15 cellular contexts compared by ENCODE assay signal in genomic region chr5:15933481-15934207, GRCh38.
DNase-seq lines count a peak whose midpoint lies in the region; ATAC-seq and TF ChIP-seq lines count a peak whose summit lies in the region.
"Had no signal": no experiment of that assay in that cellular context is flagged by ENCODE, and none has a peak within 500 bp of the region (broad histone marks: within the 10 kb centered on the region; RNA-seq: fewer than 3 reads in every experiment).

No MANE protein-coding gene starts in this region.

- DNase-seq in NCI-H2107 (lab: John Stamatoyannopoulos, UW) (peak; percentile 17), choroid plexus epithelial cell (ENCODE audit: low read depth) (peak; percentile 27), left lung (no peak), tibial nerve (ENCODE audit: low spot score in 2 of 2) (no peak), NCI-H2227 treated with DMSO at 0.1 percent for 48 hours (lab: John Stamatoyannopoulos, UW) (no peak), NOMO-1 (lab: John Stamatoyannopoulos, UW; ENCODE audit: unreplicated experiment in 2 of 2) (no peak)
- DNase-seq: activated CD4-positive, CD25-positive, alpha-beta regulatory T cell; activated gamma-delta T cell treated with Interleukin-2 at 50 U/mL for 16 hours; brain microvascular endothelial cell; foreskin keratinocyte; HCEC 1CT; NCI-H510A treated with DMSO at 0.1 percent for 48 hours; stimulated activated naive CD4-positive, alpha-beta T cell treated with Interleukin-2 at 50 U/mL for 16 hours; T-helper 1 cell had no signal

- intact Hi-C loops in left lung (cut with DNase I) = no loop called here

- H3K9me3 ChIP-seq in left lung (peaks cover 0 to 10% of the 10 kb centered on the region in 2 donors), tibial nerve (peaks cover 0 to 4% (median 0%) of the 10 kb centered on the region in 4 donors)

- H3K27ac ChIP-seq in left lung (no peak overlapping the region), tibial nerve (no peak overlapping the region)
- H3K27ac ChIP-seq: brain microvascular endothelial cell, foreskin keratinocyte had no signal

- TF ChIP-seq EP300 in tibial nerve (IDR thresholded peaks at IDR 0.05) = no peak

- ATAC-seq in left lung (peak; percentile 60), GM18498 (IDR thresholded peaks at IDR 0.05; ENCODE audit: unreplicated experiment) (no peak)
- ATAC-seq: foreskin keratinocyte had no signal

- H3K4me3 ChIP-seq in choroid plexus epithelial cell (ENCODE audit: low read depth, low read length) (no peak overlapping the region), left lung (no peak overlapping the region), tibial nerve (no peak overlapping the region)

- TF ChIP-seq CTCF in choroid plexus epithelial cell (conservative IDR thresholded peaks at IDR 0.05; ENCODE audit: low read depth, low read length) = no peak
- TF ChIP-seq CTCF in left lung (IDR thresholded peaks at IDR 0.05) = no peak
- TF ChIP-seq CTCF in tibial nerve (IDR thresholded peaks at IDR 0.05) = no peak

- H3K4me1 ChIP-seq in left lung (no peaks in the 10 kb centered on the region), tibial nerve (peaks cover 0 to 4% (median 0%) of the 10 kb centered on the region in 4 donors)

- 71 to 82% methylated on average over 12 of the region's 12 CpGs for WGBS in tibial nerve, 2 donors

- TF ChIP-seq POLR2A in tibial nerve (IDR thresholded peaks at IDR 0.05) = no peak

- no peaks in the 10 kb centered on the region for H3K27me3 ChIP-seq in left lung
- H3K27me3 ChIP-seq in tibial nerve = no peaks in the 10 kb centered on the region
- H3K27me3 ChIP-seq: brain microvascular endothelial cell, foreskin keratinocyte had no signal

- H3K36me3 ChIP-seq in left lung = peaks cover 0 to 7% of the 10 kb centered on the region in 2 donors
- peaks cover 0 to 46% (median 0%) of the 10 kb centered on the region in 3 donors for H3K36me3 ChIP-seq in tibial nerve

Comparison
In these comparisons a context has a peak if more than half of its experiments do, and no peak if none do; other contexts are left out.
1. DNase-seq: peak in NCI-H2107 (single experiment) and choroid plexus epithelial cell (single experiment); none in left lung (0 of 2), tibial nerve (0 of 2), NCI-H2227 treated with DMSO at 0.1 percent for 48 hours (single experiment) and NOMO-1 (0 of 2).